Comparison of ENCODE assay signal across 7 cellular contexts in the genomic region with DNA sequence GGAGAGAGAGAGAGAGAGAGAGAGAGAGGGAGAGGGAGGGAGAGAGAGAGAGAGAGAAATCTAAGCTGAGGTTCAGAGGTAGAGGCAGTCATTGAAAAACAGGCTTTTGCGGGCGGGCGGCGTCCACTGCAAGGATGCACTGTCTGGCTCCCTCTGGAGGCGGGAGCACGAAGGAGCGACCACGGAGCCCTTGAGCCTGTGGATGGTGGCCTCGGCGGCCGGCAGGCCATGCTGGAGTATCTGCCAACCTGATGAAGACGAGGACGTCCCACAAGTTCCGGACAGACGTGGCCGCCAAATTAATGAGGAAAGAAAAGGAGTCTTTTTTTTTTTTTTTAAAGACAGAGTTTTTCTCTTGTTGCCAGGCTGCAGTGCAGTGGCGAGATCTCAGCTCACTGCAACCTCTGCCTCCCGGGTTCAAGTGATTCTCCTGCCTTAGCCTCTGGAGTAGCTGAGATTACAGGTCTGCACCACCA. TPM values are rescaled to one million over a fixed set of nuclear protein-coding genes. Genes with fewer than 3 reads are reported as not detected.
DNase-seq lines count a peak whose midpoint lies in the region; ATAC-seq and TF ChIP-seq lines count a peak whose summit lies in the region.

No MANE protein-coding gene starts in this region.

- peaks cover 0 to 23% of the 10 kb centered on the region in 2 donors for H3K4me1 ChIP-seq in left lung

- intact Hi-C loops in left lung (cut with DNase I), result no loop called here

- no peaks in the 10 kb centered on the region for H3K36me3 ChIP-seq in left lung

- H3K4me3 ChIP-seq in left lung, result no peak overlapping the region

- H3K27me3 ChIP-seq in left lung, result no peaks in the 10 kb centered on the region

- peak overlapping the region in 1 of 2 donors; percentile 50 for H3K27ac ChIP-seq in left lung

- H3K9me3 ChIP-seq in left lung, result no peaks in the 10 kb centered on the region

- in situ Hi-C loops in GM13977 (cut with MboI; ENCODE audit: low pct_unique_long_range_greater_than_20kb, low sequenced_read_pairs, unreplicated experiment), result no loop called here

- ATAC-seq in HG03025 (IDR thresholded peaks at IDR 0.05; ENCODE audit: low FRiP score, unreplicated experiment), result peak; percentile 45
- ATAC-seq in left lung, result peak; percentile 91

- TF ChIP-seq CTCF in GM13977 (IDR thresholded peaks at IDR 0.05; ENCODE audit: extremely low read depth, insufficient read depth, missing control alignments), result peak; percentile 90
- peak; percentile 60 to 79 for TF ChIP-seq CTCF in left lung (IDR thresholded peaks at IDR 0.05)

- DNase-seq in GM13977 (ENCODE audit: low spot score) (peak; percentile 81), NCI-H460 (ENCODE audit: extremely low read depth, low read depth) (peak; percentile 80), cerebellum (ENCODE audit: low spot score) (peak; percentile 74), left lung (peak; percentile 90 to 97)
- peak; percentile 85 for DNase-seq in activated CD4-positive, alpha-beta T cell treated with anti-CD3 and anti-CD28 coated beads for 48 hours
- peak; percentile 67 to 73 for DNase-seq in stimulated activated CD4-positive, alpha-beta T cell treated with anti-CD3 and anti-CD28 coated beads, Interleukin-2, amount 100 ng/mL, for 48 hours

RNA-seq across cellular contexts. Expression of gene CCDC125, which starts 2.2 kb away (rescaled TPM):
- total RNA-seq in NCI-H460 (2014; rRNA removed; shearing (Covaris generic)), result 8.0 and 11.4 TPM in 2 replicates
- polyA plus RNA-seq in NCI-H460 (2014; cell fraction: nucleus; rRNA removed), result 7.0 and 10.9 TPM in 2 replicates
- total RNA-seq in cerebellum, result 8.6 TPM
- total RNA-seq in left lung, result 10 to 100 TPM; 11.7 to 13.7 TPM

RNA-seq across cellular contexts. Expression of gene AK6, which starts 34.5 kb away (rescaled TPM):
- total RNA-seq in NCI-H460 (2014; rRNA removed; shearing (Covaris generic)), result 73.3 and 75.9 TPM in 2 replicates
- 26.8 and 31.8 TPM in 2 replicates for polyA plus RNA-seq in NCI-H460 (2014; cell fraction: nucleus; rRNA removed)
- total RNA-seq in cerebellum, result 18.1 TPM
- 10 to 100 TPM; 31.1 to 40.0 TPM for total RNA-seq in left lung

RNA-seq across cellular contexts. Expression of gene TAF9, which starts 34.5 kb away (rescaled TPM):
- total RNA-seq in NCI-H460 (2014; rRNA removed; shearing (Covaris generic)), result 251 and 266 TPM in 2 replicates
- 121 and 204 TPM in 2 replicates for polyA plus RNA-seq in NCI-H460 (2014; cell fraction: nucleus; rRNA removed)
- total RNA-seq in cerebellum, result 50.4 TPM
- total RNA-seq in left lung, result 10 to 100 TPM; 39.1 to 40.6 TPM

RNA-seq across cellular contexts. Expression of gene RAD17, which starts 34.8 kb away (rescaled TPM):
- total RNA-seq in NCI-H460 (2014; rRNA removed; shearing (Covaris generic)), result 25.8 and 34.6 TPM in 2 replicates
- polyA plus RNA-seq in NCI-H460 (2014; cell fraction: nucleus; rRNA removed), result 14.8 and 23.5 TPM in 2 replicates
- total RNA-seq in cerebellum (33.6 TPM), left lung (10 to 100 TPM; 18.7 to 19.2 TPM)
